ENCODE assay signal across 2 cellular contexts in the genomic region with DNA sequence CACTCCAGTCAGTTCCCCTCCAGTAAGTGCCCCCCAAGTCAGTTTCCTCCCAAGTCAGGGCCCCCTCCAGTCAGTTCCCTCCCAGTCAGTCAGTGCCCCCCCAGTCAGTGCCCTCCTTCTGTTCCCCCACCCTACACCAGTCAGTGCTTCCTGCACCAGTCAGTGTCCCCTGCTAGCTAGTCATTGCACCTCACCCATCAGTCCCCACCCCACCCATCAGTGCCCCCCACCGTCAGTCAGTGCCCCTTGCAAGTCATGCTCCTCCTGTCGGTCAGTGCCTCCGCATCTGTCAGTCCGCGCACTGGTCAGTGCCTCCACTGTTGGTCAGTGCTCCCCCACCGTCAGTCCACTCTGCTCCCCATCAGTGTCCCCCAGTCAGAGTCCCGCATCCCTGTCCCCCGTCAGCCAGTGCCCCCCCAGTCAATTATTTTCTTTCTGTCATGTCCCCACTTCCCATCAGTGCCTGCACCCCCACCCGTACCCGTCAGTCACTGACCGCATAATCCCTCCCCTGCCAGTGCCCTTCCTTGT.
TF ChIP-seq lines count a peak whose summit lies in the region.

No MANE protein-coding gene starts in this region.

TF ChIP-seq in HepG2, 621 proteins besides CTCF, POLR2A, EP300 and RAD21:
- TF ChIP-seq HOXA9 (CRISPR knock-in tag; IDR thresholded peaks at IDR 0.05; ENCODE audit: borderline replicate concordance) = no peak
- TF ChIP-seq TSC22D2 (CRISPR knock-in tag; IDR thresholded peaks at IDR 0.05; ENCODE audit: borderline replicate concordance) = no peak
- TF ChIP-seq, protein P1, sequence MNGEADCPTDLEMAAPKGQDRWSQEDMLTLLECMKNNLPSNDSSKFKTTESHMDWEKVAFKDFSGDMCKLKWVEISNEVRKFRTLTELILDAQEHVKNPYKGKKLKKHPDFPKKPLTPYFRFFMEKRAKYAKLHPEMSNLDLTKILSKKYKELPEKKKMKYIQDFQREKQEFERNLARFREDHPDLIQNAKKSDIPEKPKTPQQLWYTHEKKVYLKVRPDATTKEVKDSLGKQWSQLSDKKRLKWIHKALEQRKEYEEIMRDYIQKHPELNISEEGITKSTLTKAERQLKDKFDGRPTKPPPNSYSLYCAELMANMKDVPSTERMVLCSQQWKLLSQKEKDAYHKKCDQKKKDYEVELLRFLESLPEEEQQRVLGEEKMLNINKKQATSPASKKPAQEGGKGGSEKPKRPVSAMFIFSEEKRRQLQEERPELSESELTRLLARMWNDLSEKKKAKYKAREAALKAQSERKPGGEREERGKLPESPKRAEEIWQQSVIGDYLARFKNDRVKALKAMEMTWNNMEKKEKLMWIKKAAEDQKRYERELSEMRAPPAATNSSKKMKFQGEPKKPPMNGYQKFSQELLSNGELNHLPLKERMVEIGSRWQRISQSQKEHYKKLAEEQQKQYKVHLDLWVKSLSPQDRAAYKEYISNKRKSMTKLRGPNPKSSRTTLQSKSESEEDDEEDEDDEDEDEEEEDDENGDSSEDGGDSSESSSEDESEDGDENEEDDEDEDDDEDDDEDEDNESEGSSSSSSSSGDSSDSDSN (CRISPR knock-in tag; IDR thresholded peaks at IDR 0.05) = no peak
- TF ChIP-seq, protein P2, sequence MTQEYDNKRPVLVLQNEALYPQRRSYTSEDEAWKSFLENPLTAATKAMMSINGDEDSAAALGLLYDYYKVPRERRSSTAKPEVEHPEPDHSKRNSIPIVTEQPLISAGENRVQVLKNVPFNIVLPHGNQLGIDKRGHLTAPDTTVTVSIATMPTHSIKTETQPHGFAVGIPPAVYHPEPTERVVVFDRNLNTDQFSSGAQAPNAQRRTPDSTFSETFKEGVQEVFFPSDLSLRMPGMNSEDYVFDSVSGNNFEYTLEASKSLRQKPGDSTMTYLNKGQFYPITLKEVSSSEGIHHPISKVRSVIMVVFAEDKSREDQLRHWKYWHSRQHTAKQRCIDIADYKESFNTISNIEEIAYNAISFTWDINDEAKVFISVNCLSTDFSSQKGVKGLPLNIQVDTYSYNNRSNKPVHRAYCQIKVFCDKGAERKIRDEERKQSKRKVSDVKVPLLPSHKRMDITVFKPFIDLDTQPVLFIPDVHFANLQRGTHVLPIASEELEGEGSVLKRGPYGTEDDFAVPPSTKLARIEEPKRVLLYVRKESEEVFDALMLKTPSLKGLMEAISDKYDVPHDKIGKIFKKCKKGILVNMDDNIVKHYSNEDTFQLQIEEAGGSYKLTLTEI (CRISPR knock-in tag; conservative IDR thresholded peaks at IDR 0.05) = no peak
- TF ChIP-seq STAG1 (CRISPR knock-in tag; IDR thresholded peaks at IDR 0.05) = no peak
- no peak for TF ChIP-seq KAT8 (CRISPR knock-in tag; IDR thresholded peaks at IDR 0.05)
- TF ChIP-seq ZBTB42 (CRISPR knock-in tag; IDR thresholded peaks at IDR 0.05) = no peak
- no peak for TF ChIP-seq JUND (CRISPR knock-in tag; IDR thresholded peaks at IDR 0.05)

TF ChIP-seq in neural cell, 6 proteins besides CTCF, POLR2A, EP300 and RAD21:
- no peak for TF ChIP-seq TAF1 (IDR thresholded peaks at IDR 0.05; ENCODE audit: low read depth)
- no peak for TF ChIP-seq EZH2 (IDR thresholded peaks at IDR 0.05; ENCODE audit: borderline replicate concordance, insufficient read depth, low read length, poor library complexity, severe bottlenecking)
- TF ChIP-seq SMC3 (conservative IDR thresholded peaks at IDR 0.05; ENCODE audit: poor library complexity) = no peak
- TF ChIP-seq MXI1 (conservative IDR thresholded peaks at IDR 0.05; ENCODE audit: poor library complexity, severe bottlenecking) = no peak
- TF ChIP-seq POLR2AphosphoS5 (IDR thresholded peaks at IDR 0.05) = no peak
- TF ChIP-seq, protein P3, sequence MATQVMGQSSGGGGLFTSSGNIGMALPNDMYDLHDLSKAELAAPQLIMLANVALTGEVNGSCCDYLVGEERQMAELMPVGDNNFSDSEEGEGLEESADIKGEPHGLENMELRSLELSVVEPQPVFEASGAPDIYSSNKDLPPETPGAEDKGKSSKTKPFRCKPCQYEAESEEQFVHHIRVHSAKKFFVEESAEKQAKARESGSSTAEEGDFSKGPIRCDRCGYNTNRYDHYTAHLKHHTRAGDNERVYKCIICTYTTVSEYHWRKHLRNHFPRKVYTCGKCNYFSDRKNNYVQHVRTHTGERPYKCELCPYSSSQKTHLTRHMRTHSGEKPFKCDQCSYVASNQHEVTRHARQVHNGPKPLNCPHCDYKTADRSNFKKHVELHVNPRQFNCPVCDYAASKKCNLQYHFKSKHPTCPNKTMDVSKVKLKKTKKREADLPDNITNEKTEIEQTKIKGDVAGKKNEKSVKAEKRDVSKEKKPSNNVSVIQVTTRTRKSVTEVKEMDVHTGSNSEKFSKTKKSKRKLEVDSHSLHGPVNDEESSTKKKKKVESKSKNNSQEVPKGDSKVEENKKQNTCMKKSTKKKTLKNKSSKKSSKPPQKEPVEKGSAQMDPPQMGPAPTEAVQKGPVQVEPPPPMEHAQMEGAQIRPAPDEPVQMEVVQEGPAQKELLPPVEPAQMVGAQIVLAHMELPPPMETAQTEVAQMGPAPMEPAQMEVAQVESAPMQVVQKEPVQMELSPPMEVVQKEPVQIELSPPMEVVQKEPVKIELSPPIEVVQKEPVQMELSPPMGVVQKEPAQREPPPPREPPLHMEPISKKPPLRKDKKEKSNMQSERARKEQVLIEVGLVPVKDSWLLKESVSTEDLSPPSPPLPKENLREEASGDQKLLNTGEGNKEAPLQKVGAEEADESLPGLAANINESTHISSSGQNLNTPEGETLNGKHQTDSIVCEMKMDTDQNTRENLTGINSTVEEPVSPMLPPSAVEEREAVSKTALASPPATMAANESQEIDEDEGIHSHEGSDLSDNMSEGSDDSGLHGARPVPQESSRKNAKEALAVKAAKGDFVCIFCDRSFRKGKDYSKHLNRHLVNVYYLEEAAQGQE (IDR thresholded peaks at IDR 0.05; ENCODE audit: borderline replicate concordance) = no peak
